In genomic region chr2:68041704-68042245, GRCh38 we compare ENCODE assay signal across 16 cellular contexts. TPM values are rescaled to one million over a fixed set of nuclear protein-coding genes. Genes with fewer than 3 reads are reported as not detected.
DNase-seq lines count a peak whose midpoint lies in the region; ATAC-seq and TF ChIP-seq lines count a peak whose summit lies in the region.
"Had no signal": no experiment of that assay in that cellular context is flagged by ENCODE, and none has a peak within 500 bp of the region (broad histone marks: within the 10 kb centered on the region; RNA-seq: fewer than 3 reads in every experiment).

No MANE protein-coding gene starts in this region.

- no peak overlapping the region for H3K4me3 Mint-ChIP-seq in mesothelial cell of epicardium
- H3K4me3 Mint-ChIP-seq: CD4-positive, CD25-positive, alpha-beta regulatory T cell had no signal

- H3K4me1 Mint-ChIP-seq in mesothelial cell of epicardium, result peaks cover 75% of the 10 kb centered on the region

- no peak for TF ChIP-seq RAD21 in SK-N-SH (IDR thresholded peaks at IDR 0.05; ENCODE audit: low read length)
- no peak for TF ChIP-seq RAD21 in Ishikawa (IDR thresholded peaks at IDR 0.05; ENCODE audit: low read depth)

- H2AFZ ChIP-seq in SK-N-SH (ENCODE audit: low read depth), result no peak overlapping the region

- H3K27ac Mint-ChIP-seq in mesothelial cell of epicardium, result peak overlapping the region; percentile 75
- H3K27ac Mint-ChIP-seq: CD4-positive, CD25-positive, alpha-beta regulatory T cell had no signal

- H3K27me3 ChIP-seq in SK-N-SH (ENCODE audit: insufficient read depth), result no peaks in the 10 kb centered on the region
- H3K27me3 ChIP-seq: BLaER1 treated with 17β-estradiol and CSF1 and Interleukin-3, amounts not matched to agents 10 nM and 100 nM had no signal

- no peak for DNase-seq in SK-N-SH
- peak; percentile 86 for DNase-seq in DMS79 (lab: John Stamatoyannopoulos, UW)
- DNase-seq in mesothelial cell of epicardium (ENCODE audit: low spot score in 2 of 2, unreplicated experiment in 2 of 2), result no peak
- no peak for DNase-seq in GM20000 (ENCODE audit: low spot score)
- DNase-seq in GM03348 (ENCODE audit: low spot score), result no peak
- DNase-seq in activated CD4-positive, alpha-beta T cell treated with anti-CD3 and anti-CD28 coated beads, Interleukin-2, amount 50 U/mL, for 4 hours, result no peak
- DNase-seq: ACHN; Calu3; CD4-positive, CD25-positive, alpha-beta regulatory T cell; DMS153; GF-D8; KBM-7 had no signal

- no peak overlapping the region for H3K9ac ChIP-seq in SK-N-SH
- H3K9ac ChIP-seq: BLaER1 treated with 17β-estradiol and CSF1 and Interleukin-3, amounts not matched to agents 10 nM and 100 nM had no signal

- H3K4me3 ChIP-seq in SK-N-SH (ENCODE audit: low read depth in 2 of 2, low read length in 1 of 2), result no peak overlapping the region
- H3K4me3 ChIP-seq: BLaER1 treated with 17β-estradiol and CSF1 and Interleukin-3, amounts not matched to agents 10 nM and 100 nM; HAP-1 had no signal

- no peaks in the 10 kb centered on the region for H3K27me3 Mint-ChIP-seq in mesothelial cell of epicardium (ENCODE audit: low read depth)
- H3K27me3 Mint-ChIP-seq: CD4-positive, CD25-positive, alpha-beta regulatory T cell had no signal

- no peaks in the 10 kb centered on the region for H3K9me2 ChIP-seq in SK-N-SH

- H3K9me3 ChIP-seq in SK-N-SH, result no peaks in the 10 kb centered on the region
- H3K9me3 ChIP-seq: BLaER1 treated with 17β-estradiol and CSF1 and Interleukin-3, amounts not matched to agents 10 nM and 100 nM; HAP-1 had no signal

- peaks cover 15 to 23% of the 10 kb centered on the region in 2 experiments for H3K36me3 ChIP-seq in SK-N-SH (replicated peaks in 1 of 2; ENCODE audit: control insufficient read depth in 1 of 2, insufficient read depth in 2 of 2, low read length in 1 of 2)
- H3K36me3 ChIP-seq: HAP-1 had no signal

- ATAC-seq in SK-N-SH treated with all-trans-retinoic acid at 6 μM for 48 hours, result no peak

- no peaks in the 10 kb centered on the region for H3K36me3 Mint-ChIP-seq in mesothelial cell of epicardium

- TF ChIP-seq CTCF in SK-N-SH (IDR thresholded peaks at IDR 0.05), result no peak
- no peak for TF ChIP-seq CTCF in mesothelial cell of epicardium (IDR thresholded peaks at IDR 0.05; ENCODE audit: unreplicated experiment)
- no peak for TF ChIP-seq CTCF in GM20000 (IDR thresholded peaks at IDR 0.05; ENCODE audit: extremely low read depth, missing control alignments)

- POLR2A ChIA-PET in SK-N-SH (lab: Yijun Ruan, JAX), result no interaction called here

- peak overlapping the region; percentile 90 to 95 for H3K27ac ChIP-seq in SK-N-SH (ENCODE audit: low read depth in 2 of 2, low read length in 1 of 2)
- H3K27ac ChIP-seq: BLaER1 treated with 17β-estradiol and CSF1 and Interleukin-3, amounts not matched to agents 10 nM and 100 nM had no signal

- H4K20me1 ChIP-seq in SK-N-SH (ENCODE audit: insufficient read depth), result no peaks in the 10 kb centered on the region

- H3K4me1 ChIP-seq in SK-N-SH (ENCODE audit: control insufficient read depth in 1 of 2, insufficient read depth in 2 of 2, low read depth in 1 of 2, low read length in 1 of 2), result peaks cover 35 to 66% of the 10 kb centered on the region in 2 experiments
- H3K4me1 ChIP-seq: BLaER1 treated with 17β-estradiol and CSF1 and Interleukin-3, amounts not matched to agents 10 nM and 100 nM had no signal

- H3K4me2 ChIP-seq in SK-N-SH, result no peak overlapping the region
- H3K4me2 ChIP-seq: BLaER1 treated with 17β-estradiol and CSF1 and Interleukin-3, amounts not matched to agents 10 nM and 100 nM had no signal

- H3K79me2 ChIP-seq in SK-N-SH (ENCODE audit: insufficient read depth), result peaks cover 4% of the 10 kb centered on the region; the same call in 1 of the 2 replicates

- H3K9me3 Mint-ChIP-seq in mesothelial cell of epicardium, result no peaks in the 10 kb centered on the region
- H3K9me3 Mint-ChIP-seq: CD4-positive, CD25-positive, alpha-beta regulatory T cell had no signal

- no peak for TF ChIP-seq EP300 in SK-N-SH (IDR thresholded peaks at IDR 0.05; ENCODE audit: borderline replicate concordance in 1 of 2, low read depth in 1 of 2, low read length in 1 of 2)
- no peak for TF ChIP-seq EP300 in Ishikawa (IDR thresholded peaks at IDR 0.05; ENCODE audit: borderline replicate concordance)

- H3F3A ChIP-seq in SK-N-SH (replicated peaks; ENCODE audit: insufficient read depth), result peaks cover 52% of the 10 kb centered on the region

- CTCF ChIA-PET in SK-N-SH (lab: Yijun Ruan, JAX), result no interaction called here

TF ChIP-seq in SK-N-SH, 30 proteins besides CTCF, POLR2A, EP300 and RAD21:
- TF ChIP-seq NRF1 (IDR thresholded peaks at IDR 0.05; ENCODE audit: low read depth, low read length), result no peak
- no peak for TF ChIP-seq FOXJ3 (CRISPR knock-in tag; IDR thresholded peaks at IDR 0.05)

TF ChIP-seq in SK-N-SH treated with all-trans-retinoic acid at 6 μM for 48 hours, 23 proteins besides CTCF, POLR2A, EP300 and RAD21:
- no peak for TF ChIP-seq TSHZ2 (CRISPR knock-in tag; IDR thresholded peaks at IDR 0.05)
- no peak for TF ChIP-seq ZNF565 (CRISPR knock-in tag; conservative IDR thresholded peaks at IDR 0.05; ENCODE audit: low read depth)
- TF ChIP-seq TCF4 (CRISPR knock-in tag; IDR thresholded peaks at IDR 0.05; ENCODE audit: borderline replicate concordance), result no peak
- TF ChIP-seq ZNF8 (CRISPR knock-in tag; IDR thresholded peaks at IDR 0.05), result no peak
- no peak; the same call in 1 of the 2 replicates for TF ChIP-seq ISL1 (CRISPR knock-in tag; IDR thresholded peaks at IDR 0.05)
- TF ChIP-seq SNAI2 (CRISPR knock-in tag; IDR thresholded peaks at IDR 0.05), result no peak
TF ChIP-seq in SK-N-SH treated with all-trans-retinoic acid at 6 μM for 48 hours: peak in this region for 0.

TF ChIP-seq in Ishikawa, 13 proteins besides CTCF, POLR2A, EP300 and RAD21:
- no peak for TF ChIP-seq MAX (IDR thresholded peaks at IDR 0.05)
- TF ChIP-seq NFIC (IDR thresholded peaks at IDR 0.05), result peak; percentile 9; the same call in 1 of the 2 replicates

RNA-seq across cellular contexts. Expression of gene C1D, which starts 21.0 kb away (rescaled TPM):
- 45.9 and 60.0 TPM in 2 replicates for polyA plus RNA-seq in SK-N-SH (2012; rRNA removed)
- polyA plus RNA-seq in SK-N-SH (2012; cell fraction: cytosol; rRNA removed), result 76.5 and 140 TPM in 2 replicates
- 10.4 and 23.9 TPM in 2 replicates for polyA plus RNA-seq in SK-N-SH (2012; cell fraction: nucleus; rRNA removed)
- total RNA-seq in mesothelial cell of epicardium, result 20.5 to 23.6 TPM (median 22.4 TPM) in 3 replicates
